ENCODE assay signal across 26 cellular contexts in genomic region chr20:13292486-13292885, GRCh38.
"Had no signal": no experiment of that assay in that cellular context is flagged by ENCODE, and none has a peak within 500 bp of the region (broad histone marks: within the 10 kb centered on the region; RNA-seq: fewer than 3 reads in every experiment).

No MANE protein-coding gene starts in this region.

- H3K4me3 ChIP-seq: ascending aorta had no signal

- ATAC-seq: activated CD8-positive, alpha-beta T cell treated with anti-CD3 and anti-CD28 coated beads, Interleukin-2, amount 10 ng/mL, durations not matched to agents 7 days and 5 days had no signal

- H3K36me3 ChIP-seq: ascending aorta had no signal

- H3K27ac Mint-ChIP-seq: activated CD4-positive, alpha-beta T cell treated with anti-CD3 and anti-CD28 coated beads, Interleukin-2, amount 10 ng/mL, durations not matched to agents 24 days and 14 days; activated CD8-positive, alpha-beta T cell treated with anti-CD3 and anti-CD28 coated beads, Interleukin-2, amount 10 ng/mL, durations not matched to agents 7 days and 5 days; activated naive CD4-positive, alpha-beta T cell treated with anti-CD3 and anti-CD28 coated beads, Interleukin-2, amount 50 U/mL, for 24 hours; activated naive CD8-positive, alpha-beta T cell treated with anti-CD3 and anti-CD28 coated beads, Interleukin-2, amount 10 ng/mL, durations not matched to agents 7 days and 5 days; activated T-cell treated with anti-CD3 and anti-CD28 coated beads, Interleukin-2, amount 50 U/mL, for 24 hours; activated T-helper 2 cell treated with anti-CD3 and anti-CD28 coated beads, Interferon-gamma antibody, Interleukin-2, Interleukin-4, amounts not matched to agents 10 μg/mL and 5 μg/mL and 100 μg/mL, durations not matched to agents 14 hours and 24 hours and 36 hours had no signal

- H3K4me1 Mint-ChIP-seq: activated CD4-positive, alpha-beta T cell treated with anti-CD3 and anti-CD28 coated beads, Interleukin-2, amount 10 ng/mL, durations not matched to agents 24 days and 14 days; activated naive CD4-positive, alpha-beta T cell treated with anti-CD3 and anti-CD28 coated beads, Interleukin-2, amount 50 U/mL, for 24 hours had no signal

- H3K4me3 Mint-ChIP-seq: activated CD4-positive, alpha-beta T cell treated with anti-CD3 and anti-CD28 coated beads, Interleukin-2, amount 10 ng/mL, durations not matched to agents 24 days and 14 days; activated CD8-positive, alpha-beta T cell treated with anti-CD3 and anti-CD28 coated beads, Interleukin-2, amount 10 ng/mL, durations not matched to agents 7 days and 5 days; activated naive CD4-positive, alpha-beta T cell treated with anti-CD3 and anti-CD28 coated beads, Interleukin-2, amount 50 U/mL, for 24 hours; activated naive CD8-positive, alpha-beta T cell treated with anti-CD3 and anti-CD28 coated beads, Interleukin-2, amount 10 ng/mL, durations not matched to agents 7 days and 5 days; activated T-cell treated with anti-CD3 and anti-CD28 coated beads, Interleukin-2, amount 50 U/mL, for 24 hours had no signal

- DNase-seq: activated CD4-positive, alpha-beta T cell treated with anti-CD3 and anti-CD28 coated beads, Interleukin-2, amount 10 ng/mL, durations not matched to agents 24 days and 14 days; activated CD4-positive, alpha-beta T cell treated with anti-CD3 and anti-CD28 coated beads, Interleukin-2, amount 50 U/mL, for 4 hours; activated CD8-positive, alpha-beta T cell treated with anti-CD3 and anti-CD28 coated beads, Interleukin-2, amount 10 ng/mL, durations not matched to agents 7 days and 5 days; activated gamma-delta T cell; activated naive CD4-positive, alpha-beta T cell treated with Interleukin-2 at 50 U/mL for 16 hours; activated naive CD8-positive, alpha-beta T cell treated with anti-CD3 and anti-CD28 coated beads, Interleukin-2, amount 10 ng/mL, durations not matched to agents 7 days and 5 days; activated T-cell treated with anti-CD3 and anti-CD28 coated beads, Interleukin-2, amount 50 U/mL, for 24 hours; amygdala; NCI-H1105; NCI-H1417 treated with DMSO at 0.1 percent for 48 hours; NCI-H1930; NCI-H2081 treated with DMSO at 0.1 percent for 48 hours; NCI-H226; NCI-H446 treated with DMSO at 0.1 percent for 48 hours; NCI-H524; NCI-H69; NK-92 treated with Interleukin-12 subunit alpha and Interleukin-12 subunit beta, amount 100 ng/mL, for 24 hours; Right ventricle myocardium superior; SW 1271; T-helper 1 cell; T-helper 2 cell; T-helper 9 cell had no signal

- H3K27me3 ChIP-seq: ascending aorta had no signal

- H3K27me3 Mint-ChIP-seq: activated naive CD4-positive, alpha-beta T cell treated with anti-CD3 and anti-CD28 coated beads, Interleukin-2, amount 50 U/mL, for 24 hours; activated T-cell treated with anti-CD3 and anti-CD28 coated beads, Interleukin-2, amount 50 U/mL, for 24 hours had no signal

- H3K27ac ChIP-seq: ascending aorta, KMS-11 had no signal

- H3K4me1 ChIP-seq: ascending aorta had no signal

- H3K9me3 ChIP-seq: ascending aorta had no signal

- H3K9me3 Mint-ChIP-seq: activated CD4-positive, alpha-beta T cell treated with anti-CD3 and anti-CD28 coated beads, Interleukin-2, amount 10 ng/mL, durations not matched to agents 24 days and 14 days; activated naive CD4-positive, alpha-beta T cell treated with anti-CD3 and anti-CD28 coated beads, Interleukin-2, amount 50 U/mL, for 24 hours; activated naive CD8-positive, alpha-beta T cell treated with anti-CD3 and anti-CD28 coated beads, Interleukin-2, amount 10 ng/mL, durations not matched to agents 7 days and 5 days; activated T-cell treated with anti-CD3 and anti-CD28 coated beads, Interleukin-2, amount 50 U/mL, for 24 hours; activated T-helper 2 cell treated with anti-CD3 and anti-CD28 coated beads, Interferon-gamma antibody, Interleukin-2, Interleukin-4, amounts not matched to agents 10 μg/mL and 5 μg/mL and 100 μg/mL, durations not matched to agents 14 hours and 24 hours and 36 hours had no signal

- H3K4me2 ChIP-seq: KMS-11 had no signal
